In the genomic region with DNA sequence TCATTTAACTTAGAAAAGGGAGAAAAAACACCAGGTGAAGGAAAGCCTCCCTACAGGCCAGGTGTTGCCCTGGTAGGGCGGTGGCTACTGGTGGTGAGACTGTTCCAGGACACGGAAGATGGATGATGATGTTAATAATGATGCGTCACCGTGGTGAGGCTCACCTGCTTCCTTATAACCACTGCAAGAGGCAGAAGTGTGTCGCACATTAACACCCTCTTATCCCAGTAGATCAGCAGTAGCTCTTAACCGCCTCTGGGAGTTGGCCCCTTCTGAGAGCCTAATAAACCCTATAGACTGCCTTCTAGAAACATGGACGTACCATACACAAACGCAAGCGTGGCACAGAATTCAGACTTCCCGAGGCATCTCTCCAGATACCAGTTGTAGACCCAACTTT, we compare ENCODE assay signal across 18 cellular contexts. TPM values are rescaled to one million over a fixed set of nuclear protein-coding genes. Genes with fewer than 3 reads are reported as not detected.
DNase-seq lines count a peak whose midpoint lies in the region; ATAC-seq, FAIRE-seq and TF ChIP-seq lines count a peak whose summit lies in the region.
"Had no signal": no experiment of that assay in that cellular context is flagged by ENCODE, and none has a peak within 500 bp of the region (broad histone marks: within the 10 kb centered on the region; RNA-seq: fewer than 3 reads in every experiment).

No MANE protein-coding gene starts in this region.

- WGBS in H9 (ENCODE audit: extremely low coverage, insufficient read length, low lambda C conversion rate) = no CpG with 5 or more reads among the region's 10 CpGs
- 84% methylated on average over 10 of the region's 10 CpGs for WGBS in K562 (ENCODE audit: insufficient coverage, low coverage, missing lambda C conversion rate)

- no peak for TF ChIP-seq POLR2A in K562 (conservative IDR thresholded peaks at IDR 0.05)

- H3K4ac ChIP-seq in H9 (ENCODE audit: low read depth, low read length) = no peak overlapping the region

- H2AFZ ChIP-seq in H9 (ENCODE audit: low read length) = no peak overlapping the region
- H2AFZ ChIP-seq in K562 (ENCODE audit: low read depth, low read length) = no peak overlapping the region

- H3K36me3 ChIP-seq in CD8-positive, alpha-beta memory T cell (ENCODE audit: insufficient read depth, low read length) = peaks cover 12% of the 10 kb centered on the region
- peaks cover 73% of the 10 kb centered on the region for H3K36me3 ChIP-seq in K562 (ENCODE audit: control insufficient read depth, insufficient read depth, low read length)
- peaks cover 24 to 25% of the 10 kb centered on the region in 2 donors for H3K36me3 ChIP-seq in mucosa of rectum (ENCODE audit: control insufficient read depth in 2 of 2, insufficient read depth in 2 of 2, low read length in 2 of 2)
- H3K36me3 ChIP-seq in right atrium auricular region = peaks cover 38% of the 10 kb centered on the region

- H3K36me3 Mint-ChIP-seq in CD8-positive, alpha-beta memory T cell = peaks cover 0 to 71% (median 4%) of the 10 kb centered on the region in 3 donors
- peaks cover 19 to 67% (median 41%) of the 10 kb centered on the region in 3 experiments; a peak in 6 of 7 replicates for H3K36me3 Mint-ChIP-seq in H9 (ENCODE audit: insufficient read depth in 1 of 3, low read depth in 3 of 3)
- H3K36me3 Mint-ChIP-seq: naive B cell had no signal

- H4K20me1 ChIP-seq in H9 (ENCODE audit: control insufficient read depth, insufficient read depth, insufficient read length) = no peaks in the 10 kb centered on the region
- H4K20me1 ChIP-seq in K562 (replicated peaks; ENCODE audit: control insufficient read depth, insufficient read depth, low read length) = no peaks in the 10 kb centered on the region; the same call in 1 of the 2 replicates

- H3K4me1 Mint-ChIP-seq in CD8-positive, alpha-beta memory T cell = peaks cover 35 to 60% (median 53%) of the 10 kb centered on the region in 3 donors
- H3K4me1 Mint-ChIP-seq in H9 = peaks cover 52 to 61% of the 10 kb centered on the region in 2 experiments

- H3K9me3 ChIP-seq in CD8-positive, alpha-beta memory T cell (ENCODE audit: low read length) = no peaks in the 10 kb centered on the region
- H3K9me3 ChIP-seq in H9 (ENCODE audit: control insufficient read depth, low read depth, low read length) = no peaks in the 10 kb centered on the region
- H3K9me3 ChIP-seq in K562 (replicated peaks; ENCODE audit: control insufficient read depth, insufficient read depth, low read depth, low read length) = no peaks in the 10 kb centered on the region
- no peaks in the 10 kb centered on the region for H3K9me3 ChIP-seq in mucosa of rectum (ENCODE audit: control insufficient read depth in 2 of 2, low read length in 2 of 2)
- no peaks in the 10 kb centered on the region for H3K9me3 ChIP-seq in right atrium auricular region
- H3K9me3 ChIP-seq: adrenal gland, upper lobe of right lung had no signal

- FAIRE-seq in K562 (lab: Jason Lieb, UNC) = no peak
- FAIRE-seq: G401.6 had no signal

- CTCF ChIA-PET in CD8-positive, alpha-beta memory T cell (lab: Charles Lee) = no interaction called here
- CTCF ChIA-PET in K562 (lab: Yijun Ruan, JAX; ENCODE audit: low intra/inter-chr PET ratio) = no interaction called here

- no peak overlapping the region for H3K4me3 Mint-ChIP-seq in CD8-positive, alpha-beta memory T cell
- no peak overlapping the region for H3K4me3 Mint-ChIP-seq in H9
- H3K4me3 Mint-ChIP-seq: activated CD8-positive, alpha-beta memory T cell treated with anti-CD3 and anti-CD28 coated beads, Interleukin-2, amount 10 ng/mL, durations not matched to agents 7 days and 5 days; naive B cell had no signal

- H4K5ac ChIP-seq in H9 (ENCODE audit: insufficient read length, low read depth, low read length) = no peak overlapping the region

- no peaks in the 10 kb centered on the region for H3K23me2 ChIP-seq in H9 (ENCODE audit: insufficient read length, low read depth, low read length, poor library complexity, severe bottlenecking)

- no peak overlapping the region for H2BK20ac ChIP-seq in H9 (ENCODE audit: low read depth, low read length, poor library complexity, severe bottlenecking)

- no peak overlapping the region for H3K4me3 ChIP-seq in CD8-positive, alpha-beta memory T cell (ENCODE audit: low read length)
- H3K4me3 ChIP-seq in K562 (no peak overlapping the region), mucosa of rectum (ENCODE audit: low read length in 2 of 2) (no peak overlapping the region), right atrium auricular region (no peak overlapping the region)
- H3K4me3 ChIP-seq: adrenal gland, upper lobe of right lung had no signal

- no peak overlapping the region for H3K23ac ChIP-seq in H9 (ENCODE audit: insufficient read length, low read depth, low read length)

- TF ChIP-seq RAD21 in K562 (CRISPR knock-in tag; conservative IDR thresholded peaks at IDR 0.05 in 1 of 2, IDR thresholded peaks at IDR 0.05 in 1 of 2) = no peak

- H3K14ac ChIP-seq in H9 (ENCODE audit: insufficient read depth, low read length) = no peak overlapping the region

- peaks cover 32% of the 10 kb centered on the region; the same call in 1 of the 2 replicates for H3K79me2 ChIP-seq in H9 (ENCODE audit: insufficient read depth, low read length)
- H3K79me2 ChIP-seq in K562 (ENCODE audit: control insufficient read depth, insufficient read depth, low read length) = peaks cover 77% of the 10 kb centered on the region

- no peak overlapping the region for H3K9ac ChIP-seq in H9 (ENCODE audit: extremely low read depth, insufficient read length, low read length)
- no peak overlapping the region for H3K9ac ChIP-seq in K562 (ENCODE audit: insufficient read depth in 1 of 2, low read depth in 2 of 2, low read length in 2 of 2)
- H3K9ac ChIP-seq in mucosa of rectum (ENCODE audit: low read depth in 1 of 2, low read length in 2 of 2) = peak overlapping the region in 1 of 2 donors; percentile 71

- POLR2A ChIA-PET in CD8-positive, alpha-beta memory T cell (lab: Charles Lee) = no interaction called here
- POLR2A ChIA-PET in K562 (lab: Yijun Ruan, JAX) = interaction anchor here (1.7 to 4.0 kb wide), 2 partner anchors 8 to 12 kb away, joined by 5 to 26 read pairs; a partner anchor contains a TSS

- no peak for TF ChIP-seq EP300 in K562 (IDR thresholded peaks at IDR 0.05; ENCODE audit: low read length)

- no peak overlapping the region for H3K27ac ChIP-seq in CD8-positive, alpha-beta memory T cell (ENCODE audit: low read depth, low read length)
- H3K27ac ChIP-seq in H9 (ENCODE audit: insufficient read length, low read depth, low read length) (no peak overlapping the region), K562 (ENCODE audit: extremely low read depth, low read depth, low read length) (no peak overlapping the region), mucosa of rectum (ENCODE audit: low read depth in 2 of 2, low read length in 2 of 2) (peak overlapping the region; percentile 88 to 95), right atrium auricular region (no peak overlapping the region)
- H3K27ac ChIP-seq: C4-2B, upper lobe of right lung had no signal

- no peak overlapping the region for H2BK12ac ChIP-seq in H9 (ENCODE audit: insufficient read length, low read depth, low read length)

- H3K27me3 Mint-ChIP-seq in CD8-positive, alpha-beta memory T cell = no peaks in the 10 kb centered on the region
- no peaks in the 10 kb centered on the region for H3K27me3 Mint-ChIP-seq in H9 (ENCODE audit: low read depth)
- H3K27me3 Mint-ChIP-seq: activated CD8-positive, alpha-beta memory T cell treated with anti-CD3 and anti-CD28 coated beads, Interleukin-2, amount 10 ng/mL, durations not matched to agents 7 days and 5 days; naive B cell had no signal

- H3K9me3 Mint-ChIP-seq in CD8-positive, alpha-beta memory T cell = no peaks in the 10 kb centered on the region
- no peaks in the 10 kb centered on the region for H3K9me3 Mint-ChIP-seq in H9
- H3K9me3 Mint-ChIP-seq: naive B cell had no signal

- H3K4me2 ChIP-seq in H9 (ENCODE audit: insufficient read depth, insufficient read length, low read length) = no peak overlapping the region
- H3K4me2 ChIP-seq in K562 (ENCODE audit: insufficient read depth, low read length) = no peak overlapping the region

- BruUV-seq in K562 (replicated peaks; lab: Mats Ljungman, UMichigan) = no TSS peak

- no peaks in the 10 kb centered on the region for H3K27me3 ChIP-seq in CD8-positive, alpha-beta memory T cell (ENCODE audit: insufficient read depth, low read length, poor library complexity, severe bottlenecking)
- no peaks in the 10 kb centered on the region for H3K27me3 ChIP-seq in H9 (ENCODE audit: insufficient read depth, low read length)
- no peaks in the 10 kb centered on the region for H3K27me3 ChIP-seq in K562 (ENCODE audit: control insufficient read depth in 2 of 2, insufficient read depth in 2 of 2, low read length in 2 of 2)
- no peaks in the 10 kb centered on the region for H3K27me3 ChIP-seq in mucosa of rectum (ENCODE audit: control insufficient read depth in 2 of 2, insufficient read depth in 2 of 2, low read length in 2 of 2)
- no peaks in the 10 kb centered on the region for H3K27me3 ChIP-seq in right atrium auricular region
- H3K27me3 ChIP-seq: adrenal gland, upper lobe of right lung had no signal

- H3T11ph ChIP-seq in H9 (ENCODE audit: low read length) = no peak overlapping the region

- H2BK120ac ChIP-seq in H9 (ENCODE audit: low read depth, low read length, poor library complexity, severe bottlenecking) = no peak overlapping the region

- no peak overlapping the region for H2BK5ac ChIP-seq in H9 (ENCODE audit: insufficient read length, low read length)

- H3K79me1 ChIP-seq in H9 (ENCODE audit: insufficient read depth, low read depth, low read length, poor library complexity, severe bottlenecking) = peaks cover 15% of the 10 kb centered on the region

- TF ChIP-seq CTCF in H9 (conservative IDR thresholded peaks at IDR 0.05) (no peak), K562 (IDR thresholded peaks at IDR 0.05 in 2 of 3, conservative IDR thresholded peaks at IDR 0.05 in 1 of 3; ENCODE audit: insufficient read depth in 2 of 3, low read depth in 1 of 3, low read length in 3 of 3) (no peak), right atrium auricular region (IDR thresholded peaks at IDR 0.05) (no peak)

- no peak for DNase-seq in CD8-positive, alpha-beta memory T cell
- no peak for DNase-seq in H9
- no peak for DNase-seq in K562 (ENCODE audit: extremely low read depth in 1 of 4, low spot score in 3 of 4)
- no peak for DNase-seq in right atrium auricular region (ENCODE audit: low spot score)
- DNase-seq in EL = no peak
- DNase-seq: activated CD8-positive, alpha-beta memory T cell treated with anti-CD3 and anti-CD28 coated beads, Interleukin-2, amount 10 ng/mL, durations not matched to agents 7 days and 5 days; adrenal gland; kidney glomerular epithelial cell; naive B cell; NCI-H226; OCI-M1; right cardiac atrium; upper lobe of right lung had no signal

- no peaks in the 10 kb centered on the region for H3K9me1 ChIP-seq in K562 (ENCODE audit: control insufficient read depth, insufficient read depth, low read length)

- H4K91ac ChIP-seq in H9 (ENCODE audit: insufficient read length, low read depth, low read length) = no peak overlapping the region

- H3K4me1 ChIP-seq in CD8-positive, alpha-beta memory T cell (ENCODE audit: insufficient read depth, low read length) = peaks cover 3% of the 10 kb centered on the region
- H3K4me1 ChIP-seq in H9 (ENCODE audit: insufficient read depth, low read length) = peaks cover 2% of the 10 kb centered on the region; the same call in 1 of the 2 replicates
- H3K4me1 ChIP-seq in K562 (replicated peaks in 1 of 2; ENCODE audit: control insufficient read depth in 2 of 2, insufficient read depth in 2 of 2, low read length in 2 of 2) = no peaks in the 10 kb centered on the region
- H3K4me1 ChIP-seq in mucosa of rectum (ENCODE audit: control insufficient read depth in 2 of 2, insufficient read depth in 2 of 2, low read length in 2 of 2) = peaks cover 13 to 29% of the 10 kb centered on the region in 2 donors
- peaks cover 0 to 13% of the 10 kb centered on the region in 2 donors for H3K4me1 ChIP-seq in right atrium auricular region
- H3K4me1 ChIP-seq: adrenal gland had no signal

- no peak overlapping the region for H2AK5ac ChIP-seq in H9 (ENCODE audit: insufficient read length, low read length)

- H4K8ac ChIP-seq in H9 (replicated peaks; ENCODE audit: insufficient read length, low read depth, low read length) = no peak overlapping the region

- peak; percentile 58; the same call in 2 of the 3 replicates for ATAC-seq in K562
- no peak for ATAC-seq in GM21528 (IDR thresholded peaks at IDR 0.05; ENCODE audit: low FRiP score, unreplicated experiment)
- ATAC-seq: activated CD8-positive, alpha-beta memory T cell treated with anti-CD3 and anti-CD28 coated beads, Interleukin-2, amount 10 ng/mL, durations not matched to agents 7 days and 5 days; right cardiac atrium; upper lobe of right lung had no signal

- H3K56ac ChIP-seq in H9 (ENCODE audit: insufficient read length, low read depth, low read length) = no peak overlapping the region

- no peak overlapping the region for H2BK15ac ChIP-seq in H9 (ENCODE audit: low read depth, low read length)

- intact Hi-C loops in K562 (cut with micrococcal nuclease) = no loop called here

- no peak overlapping the region for H3K18ac ChIP-seq in H9 (ENCODE audit: insufficient read length, low read depth, low read length)

- in situ Hi-C loops in K562 (cut with MboI) = loop anchor here (25.0 kb wide), 1 partner anchor 1872 kb away; no protein-coding TSS in a partner anchor

- H3K27ac Mint-ChIP-seq in CD8-positive, alpha-beta memory T cell = peak overlapping the region in 5 of 8 donors; percentile 29 to 79 (median 40)
- H3K27ac Mint-ChIP-seq in H9 = peak overlapping the region; percentile 50 to 89 (median 82); a peak in 4 of 7 replicates
- H3K27ac Mint-ChIP-seq: activated CD8-positive, alpha-beta memory T cell treated with anti-CD3 and anti-CD28 coated beads, Interleukin-2, amount 10 ng/mL, durations not matched to agents 7 days and 5 days had no signal

RNA-seq across cellular contexts. Expression of a gene that starts 7.8 kb away (rescaled TPM):
- total RNA-seq in CD8-positive, alpha-beta memory T cell = 10 to 100 TPM; 79.1 to 87.7 TPM
- 49.4 TPM for polyA plus RNA-seq in CD8-positive, alpha-beta memory T cell
- total RNA-seq in H9 (2021) = 90.9 and 91.7 TPM in 2 replicates
- total RNA-seq in K562 (2011; cell fraction: chromatin; rRNA removed; ENCODE audit: low replicate concordance) = 75.3 and 78.0 TPM in 2 replicates
- total RNA-seq in K562 (2011; cell fraction: nucleolus; rRNA removed) = 63.4 and 72.2 TPM in 2 replicates
- total RNA-seq in K562 (2011; cell fraction: nucleoplasm; rRNA removed) = 65.4 and 88.9 TPM in 2 replicates
- 42.8 and 45.0 TPM in 2 replicates for total RNA-seq in K562 (2014; rRNA removed)
- 62.5 and 81.4 TPM in 2 replicates for total RNA-seq in K562 (2014; rRNA removed; fragmentation: Illumina TruSeq; extraction: Trizol)
- total RNA-seq in K562 (2015; rRNA removed; fragmentation: Illumina TruSeq; extraction: Trizol) = 58.1 and 60.4 TPM in 2 replicates
- 53.5 and 58.2 TPM in 2 replicates for total RNA-seq in K562 (2021)
- 54.1 and 71.9 TPM in 2 replicates for polyA plus RNA-seq in K562 (2011; rRNA removed)
- 40.6 and 58.1 TPM in 2 replicates for polyA plus RNA-seq in K562 (2011; cell fraction: cytosol; rRNA removed)
- polyA plus RNA-seq in K562 (2011; cell fraction: nucleus; rRNA removed) = 15.7 and 17.1 TPM in 2 replicates
- polyA plus RNA-seq in K562 (2012) = 48.1 and 54.2 TPM in 2 replicates
- 82.6 and 82.8 TPM in 2 replicates for polyA plus RNA-seq in K562 (2014; fragmentation: Illumina TruSeq; extraction: Trizol)
- polyA plus RNA-seq in K562 (2014; fragmentation: Nextera tagmentation; extraction: Ambion mirVana) = 10 to 100 TPM; 55.2 to 57.7 TPM
- polyA plus RNA-seq in K562 (2014; rRNA removed) = 61.8 and 70.5 TPM in 2 replicates
- polyA minus RNA-seq in K562 (2011; rRNA and poly(A)+ RNA removed) = 60.9 and 80.5 TPM in 2 replicates
- polyA minus RNA-seq in K562 (2011; cell fraction: cytosol; rRNA and poly(A)+ RNA removed) = 24.8 and 28.9 TPM in 2 replicates
- 15.1 and 30.1 TPM in 2 replicates for polyA minus RNA-seq in K562 (2011; cell fraction: nucleus; rRNA and poly(A)+ RNA removed)
- 10 to 100 TPM; 23.4 to 24.7 TPM for total RNA-seq in right atrium auricular region

RNA-seq across cellular contexts. Expression of a gene that starts 10.5 kb away (rescaled TPM):
- total RNA-seq in CD8-positive, alpha-beta memory T cell = 10 to 100 TPM; 45.9 to 48.2 TPM
- 46.0 TPM for polyA plus RNA-seq in CD8-positive, alpha-beta memory T cell
- total RNA-seq in H9 (2021) = 56.2 and 57.1 TPM in 2 replicates
- total RNA-seq in K562 (2011; cell fraction: chromatin; rRNA removed; ENCODE audit: low replicate concordance) = 41.3 and 80.1 TPM in 2 replicates
- 24.1 and 31.0 TPM in 2 replicates for total RNA-seq in K562 (2011; cell fraction: nucleolus; rRNA removed)
- 37.2 and 45.2 TPM in 2 replicates for total RNA-seq in K562 (2011; cell fraction: nucleoplasm; rRNA removed)
- total RNA-seq in K562 (2014; rRNA removed) = 23.6 and 29.6 TPM in 2 replicates
- 41.3 and 50.3 TPM in 2 replicates for total RNA-seq in K562 (2014; rRNA removed; fragmentation: Illumina TruSeq; extraction: Trizol)
- total RNA-seq in K562 (2015; rRNA removed; fragmentation: Illumina TruSeq; extraction: Trizol) = 44.8 and 48.1 TPM in 2 replicates
- total RNA-seq in K562 (2021) = 30.5 and 36.3 TPM in 2 replicates
- 33.6 and 40.4 TPM in 2 replicates for polyA plus RNA-seq in K562 (2011; rRNA removed)
- polyA plus RNA-seq in K562 (2011; cell fraction: cytosol; rRNA removed) = 16.5 and 29.7 TPM in 2 replicates
- polyA plus RNA-seq in K562 (2011; cell fraction: nucleus; rRNA removed) = 29.1 and 36.3 TPM in 2 replicates
- 31.3 and 37.2 TPM in 2 replicates for polyA plus RNA-seq in K562 (2012)
- polyA plus RNA-seq in K562 (2014; fragmentation: Illumina TruSeq; extraction: Trizol) = 47.0 and 51.3 TPM in 2 replicates
- 10 to 100 TPM in 1 of 2 experiments, 1 to 10 TPM in 1; 9.6 to 18.5 TPM for polyA plus RNA-seq in K562 (2014; fragmentation: Nextera tagmentation; extraction: Ambion mirVana)
- 42.1 and 45.9 TPM in 2 replicates for polyA plus RNA-seq in K562 (2014; rRNA removed)
- polyA minus RNA-seq in K562 (2011; rRNA and poly(A)+ RNA removed) = 50.0 and 52.1 TPM in 2 replicates
- 14.5 and 24.4 TPM in 2 replicates for polyA minus RNA-seq in K562 (2011; cell fraction: cytosol; rRNA and poly(A)+ RNA removed)
- polyA minus RNA-seq in K562 (2011; cell fraction: nucleus; rRNA and poly(A)+ RNA removed) = 22.6 and 35.7 TPM in 2 replicates
- 10 to 100 TPM; 19.5 to 26.0 TPM for total RNA-seq in right atrium auricular region

RNA-seq across cellular contexts. Expression of a gene that starts 53.6 kb away (rescaled TPM):
- not detected for total RNA-seq in CD8-positive, alpha-beta memory T cell
- not detected for polyA plus RNA-seq in CD8-positive, alpha-beta memory T cell
- total RNA-seq in H9 (2021) = 1.0 and 2.2 TPM in 2 replicates
- not detected in 2 replicates for total RNA-seq in K562 (2011; cell fraction: chromatin; rRNA removed; ENCODE audit: low replicate concordance)
- total RNA-seq in K562 (2011; cell fraction: nucleolus; rRNA removed) = not detected in 2 replicates
- total RNA-seq in K562 (2011; cell fraction: nucleoplasm; rRNA removed) = not detected in 2 replicates
- total RNA-seq in K562 (2014; rRNA removed) = not detected in 2 replicates
- not detected in 2 replicates for total RNA-seq in K562 (2014; rRNA removed; fragmentation: Illumina TruSeq; extraction: Trizol)
- not detected in 2 replicates for total RNA-seq in K562 (2015; rRNA removed; fragmentation: Illumina TruSeq; extraction: Trizol)
- not detected in 2 replicates for total RNA-seq in K562 (2021)
- polyA plus RNA-seq in K562 (2011; rRNA removed) = not detected in 2 replicates
- not detected in 2 replicates for polyA plus RNA-seq in K562 (2011; cell fraction: cytosol; rRNA removed)
- not detected in 2 replicates for polyA plus RNA-seq in K562 (2011; cell fraction: nucleus; rRNA removed)
- not detected in 2 replicates for polyA plus RNA-seq in K562 (2012)
- not detected in 2 replicates for polyA plus RNA-seq in K562 (2014; fragmentation: Illumina TruSeq; extraction: Trizol)
- polyA plus RNA-seq in K562 (2014; fragmentation: Nextera tagmentation; extraction: Ambion mirVana) = not detected
- not detected in 2 replicates for polyA plus RNA-seq in K562 (2014; rRNA removed)
- not detected in 2 replicates for polyA minus RNA-seq in K562 (2011; rRNA and poly(A)+ RNA removed)
- polyA minus RNA-seq in K562 (2011; cell fraction: cytosol; rRNA and poly(A)+ RNA removed) = not detected in 2 replicates
- polyA minus RNA-seq in K562 (2011; cell fraction: nucleus; rRNA and poly(A)+ RNA removed) = not detected in 2 replicates
- not detected for total RNA-seq in right atrium auricular region
- total RNA-seq: activated CD8-positive, alpha-beta memory T cell treated with anti-CD3 and anti-CD28 coated beads, Interleukin-2, amount 10 ng/mL, durations not matched to agents 7 days and 5 days; adrenal gland; glomerular endothelial cell; right cardiac atrium had no signal
- polyA plus RNA-seq: adrenal gland, right cardiac atrium had no signal

Comparison
In these comparisons a context has a peak if more than half of its experiments do, and no peak if none do; other contexts are left out.
1. H3K27ac ChIP-seq: peak in mucosa of rectum (2 of 2); none in CD8-positive, alpha-beta memory T cell (single experiment), H9 (single experiment), K562 (single experiment) and right atrium auricular region (0 of 2).